7 cellular contexts compared by ENCODE assay signal in genomic region chr1:153536618-153537375, GRCh38. TPM values are rescaled to one million over a fixed set of nuclear protein-coding genes. Genes with fewer than 3 reads are reported as not detected.
DNase-seq lines count a peak whose midpoint lies in the region; ATAC-seq and TF ChIP-seq lines count a peak whose summit lies in the region.
"Had no signal": no experiment of that assay in that cellular context is flagged by ENCODE, and none has a peak within 500 bp of the region (broad histone marks: within the 10 kb centered on the region; RNA-seq: fewer than 3 reads in every experiment).

No MANE protein-coding gene starts in this region.

- TF ChIP-seq CTCF in Caco-2 (IDR thresholded peaks at IDR 0.05; ENCODE audit: insufficient read depth in 1 of 2, low read depth in 1 of 2, low read length in 1 of 2, severe bottlenecking in 1 of 2, unreplicated experiment in 1 of 2) = no peak
- TF ChIP-seq CTCF in mucosa of descending colon (IDR thresholded peaks at IDR 0.05) = no peak

- TSS peak; percentile 81 for BruUV-seq in Caco-2 (replicated peaks; lab: Mats Ljungman, UMichigan)

- H3K9me3 Mint-ChIP-seq in Caco-2 (ENCODE audit: unreplicated experiment) = no peaks in the 10 kb centered on the region
- no peaks in the 10 kb centered on the region for H3K9me3 Mint-ChIP-seq in activated naive CD8-positive, alpha-beta T cell treated with anti-CD3 and anti-CD28 coated beads, Interleukin-2, amount 10 ng/mL, durations not matched to agents 7 days and 5 days

- no peaks in the 10 kb centered on the region for H3K9me3 ChIP-seq in Caco-2
- no peaks in the 10 kb centered on the region for H3K9me3 ChIP-seq in mucosa of descending colon

- peaks cover 33% of the 10 kb centered on the region for H3K4me1 Mint-ChIP-seq in Caco-2 (ENCODE audit: low read depth, unreplicated experiment)
- peaks cover 58% of the 10 kb centered on the region for H3K4me1 Mint-ChIP-seq in activated naive CD8-positive, alpha-beta T cell treated with anti-CD3 and anti-CD28 coated beads, Interleukin-2, amount 10 ng/mL, durations not matched to agents 7 days and 5 days

- CTCF ChIA-PET in Caco-2 (lab: Charles Lee) = interaction anchor here (0.7 kb wide), 1 partner anchor 30 kb away, joined by 4 read pairs; no protein-coding TSS in a partner anchor

- H3K4me3 ChIP-seq in Caco-2 (ENCODE audit: low read depth, low read length) = peak overlapping the region; percentile 44
- H3K4me3 ChIP-seq in mucosa of descending colon = no peak overlapping the region

- DNase-seq in Caco-2 = no peak
- DNase-seq in activated naive CD8-positive, alpha-beta T cell treated with anti-CD3 and anti-CD28 coated beads, Interleukin-2, amount 10 ng/mL, durations not matched to agents 7 days and 5 days = no peak
- DNase-seq in mucosa of descending colon = peak; percentile 83 to 88 (median 87)
- DNase-seq in SIG-M5 treated with dmso at 0.1 percent for 504 hours (lab: John Stamatoyannopoulos, UW; ENCODE audit: unreplicated experiment) = no peak
- DNase-seq in NCI-H1092 treated with DMSO at 0.1 percent for 48 hours (lab: John Stamatoyannopoulos, UW) = no peak

- no peak for ATAC-seq in activated naive CD8-positive, alpha-beta T cell treated with anti-CD3 and anti-CD28 coated beads, Interleukin-2, amount 10 ng/mL, durations not matched to agents 7 days and 5 days (ENCODE audit: low read depth)
- ATAC-seq in mucosa of descending colon = peak; percentile 60
- no peak for ATAC-seq in HG03045 (IDR thresholded peaks at IDR 0.05; ENCODE audit: unreplicated experiment)

- H3K36me3 ChIP-seq in Caco-2 (ENCODE audit: control insufficient read depth, insufficient read depth, low read length) = no peaks in the 10 kb centered on the region; the same call in 1 of the 2 replicates
- no peaks in the 10 kb centered on the region for H3K36me3 ChIP-seq in mucosa of descending colon (ENCODE audit: low read depth)

- peak overlapping the region; percentile 95 for H3K4me3 Mint-ChIP-seq in Caco-2 (ENCODE audit: unreplicated experiment)
- H3K4me3 Mint-ChIP-seq in activated naive CD8-positive, alpha-beta T cell treated with anti-CD3 and anti-CD28 coated beads, Interleukin-2, amount 10 ng/mL, durations not matched to agents 7 days and 5 days = peak overlapping the region; percentile 89

- H3K36me3 Mint-ChIP-seq in Caco-2 (ENCODE audit: insufficient read depth, unreplicated experiment) = peaks cover 21% of the 10 kb centered on the region
- H3K36me3 Mint-ChIP-seq in activated naive CD8-positive, alpha-beta T cell treated with anti-CD3 and anti-CD28 coated beads, Interleukin-2, amount 10 ng/mL, durations not matched to agents 7 days and 5 days = peaks cover 6% of the 10 kb centered on the region

- intact Hi-C loops in Caco-2 (cut with micrococcal nuclease; ENCODE audit: unreplicated experiment) (no loop called here), mucosa of descending colon (cut with DNase I, micrococcal nuclease) (no loop called here)

- POLR2A ChIA-PET in Caco-2 (lab: Charles Lee) = interaction anchor here (1.0 to 2.0 kb wide), 3 partner anchors 8 to 29 kb away, joined by 7 to 13 read pairs (median 8); no protein-coding TSS in a partner anchor
- POLR2A ChIA-PET in activated naive CD8-positive, alpha-beta T cell treated with anti-CD3 and anti-CD28 coated beads, Interleukin-2, amount 10 ng/mL, durations not matched to agents 7 days and 5 days (lab: Charles Lee) = interaction anchor here (1.0 to 6.8 kb wide), 8 partner anchors 9 to 101 kb away, joined by 3 to 140 read pairs (median 18); partner anchors contain the start of genes CHTOP, S100A2 and S100A4

- H3K4me1 ChIP-seq in Caco-2 (peaks cover 35% of the 10 kb centered on the region), mucosa of descending colon (ENCODE audit: low read depth) (peaks cover 50% of the 10 kb centered on the region)

- no peaks in the 10 kb centered on the region for H3K27me3 Mint-ChIP-seq in Caco-2 (ENCODE audit: insufficient read depth, unreplicated experiment)
- H3K27me3 Mint-ChIP-seq in activated naive CD8-positive, alpha-beta T cell treated with anti-CD3 and anti-CD28 coated beads, Interleukin-2, amount 10 ng/mL, durations not matched to agents 7 days and 5 days = no peaks in the 10 kb centered on the region

- H3K27me3 ChIP-seq in Caco-2 (replicated peaks; ENCODE audit: control insufficient read depth, insufficient read depth, low read length) = no peaks in the 10 kb centered on the region

- peak overlapping the region; percentile 94 for H3K27ac Mint-ChIP-seq in Caco-2 (ENCODE audit: unreplicated experiment)
- H3K27ac Mint-ChIP-seq in activated naive CD8-positive, alpha-beta T cell treated with anti-CD3 and anti-CD28 coated beads, Interleukin-2, amount 10 ng/mL, durations not matched to agents 7 days and 5 days = peak overlapping the region; percentile 99

RNA-seq across cellular contexts. Expression of gene S100A6, which starts 1.0 kb away (rescaled TPM):
- total RNA-seq in Caco-2 (2022) (416 and 432 TPM in 2 replicates), mucosa of descending colon (1,000 to 10,000 TPM; 1,327 to 1,659 (median 1,382) TPM)
- 100 to 1,000 TPM; 365 to 373 TPM for total RNA-seq in activated naive CD8-positive, alpha-beta T cell treated with anti-CD3 and anti-CD28 coated beads, Interleukin-2, amount 10 ng/mL, durations not matched to agents 7 days and 5 days

RNA-seq across cellular contexts. Expression of gene S100A5, which starts 3.9 kb away (rescaled TPM):
- not detected in 2 replicates for total RNA-seq in Caco-2 (2022)
- total RNA-seq in activated naive CD8-positive, alpha-beta T cell treated with anti-CD3 and anti-CD28 coated beads, Interleukin-2, amount 10 ng/mL, durations not matched to agents 7 days and 5 days = 1 to 10 TPM; 2.2 to 2.7 TPM
- not detected for total RNA-seq in mucosa of descending colon
- total RNA-seq: dermis microvascular lymphatic vessel endothelial cell had no signal

RNA-seq across cellular contexts. Expression of gene S100A4, which starts 8.8 kb away (rescaled TPM):
- total RNA-seq in Caco-2 (2022) (53.6 and 54.4 TPM in 2 replicates), mucosa of descending colon (100 to 1,000 TPM in 2 of 3 donors, 10 to 100 TPM in 1; 28.9 to 176 (median 141) TPM)
- total RNA-seq in activated naive CD8-positive, alpha-beta T cell treated with anti-CD3 and anti-CD28 coated beads, Interleukin-2, amount 10 ng/mL, durations not matched to agents 7 days and 5 days = 100 to 1,000 TPM; 385 to 394 TPM

RNA-seq across cellular contexts. Expression of gene S100A3, which starts 12.3 kb away (rescaled TPM):
- total RNA-seq in Caco-2 (2022) (0.61 and 0.84 TPM in 2 replicates), mucosa of descending colon (1 to 10 TPM in 1 of 3 donors, under 1 TPM in 1, not detected in 1; 0.85 to 2.2 TPM)
- total RNA-seq in activated naive CD8-positive, alpha-beta T cell treated with anti-CD3 and anti-CD28 coated beads, Interleukin-2, amount 10 ng/mL, durations not matched to agents 7 days and 5 days = not detected

RNA-seq across cellular contexts. Expression of gene S100A2, which starts 28.8 kb away (rescaled TPM):
- 2.4 and 3.0 TPM in 2 replicates for total RNA-seq in Caco-2 (2022)
- total RNA-seq in activated naive CD8-positive, alpha-beta T cell treated with anti-CD3 and anti-CD28 coated beads, Interleukin-2, amount 10 ng/mL, durations not matched to agents 7 days and 5 days = not detected
- total RNA-seq in mucosa of descending colon = 1 to 10 TPM in 2 of 3 donors, not detected in 1; 1.3 to 1.9 TPM

Comparison
In these comparisons a context has a peak if more than half of its experiments do, and no peak if none do; other contexts are left out.
1. DNase-seq: peak in mucosa of descending colon (3 of 3); none in Caco-2 (0 of 2), activated naive CD8-positive, alpha-beta T cell treated with anti-CD3 and anti-CD28 coated beads, Interleukin-2, amount 10 ng/mL, durations not matched to agents 7 days and 5 days (single experiment), SIG-M5 treated with dmso at 0.1 percent for 504 hours (single experiment) and NCI-H1092 treated with DMSO at 0.1 percent for 48 hours (single experiment).